Comparison of ENCODE assay signal across 15 cellular contexts in the genomic region with DNA sequence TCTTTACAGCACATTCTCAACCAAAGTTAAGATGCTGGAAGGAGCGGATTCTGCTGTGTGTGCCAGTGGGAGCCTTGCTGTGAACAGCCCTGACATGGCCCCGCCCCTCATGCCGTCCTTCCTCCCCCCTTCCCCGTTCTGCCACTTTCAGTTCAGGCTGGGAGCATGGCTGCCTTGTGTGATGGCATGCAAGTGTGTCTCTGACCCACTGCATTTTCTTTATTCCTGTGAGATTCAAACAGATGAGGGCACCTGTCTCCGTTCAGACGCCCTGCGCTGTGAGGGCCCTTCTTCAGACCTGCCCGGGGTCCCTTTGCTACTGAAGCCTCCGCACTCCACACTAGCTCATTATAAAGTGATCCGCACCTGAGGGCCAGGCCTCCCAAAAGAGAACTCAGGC.
A peak's percentile ranks its signal among the peaks of the same experiment; 100 is the strongest.
DNase-seq lines count a peak whose midpoint lies in the region; ATAC-seq and TF ChIP-seq lines count a peak whose summit lies in the region.
"Had no signal": no experiment of that assay in that cellular context is flagged by ENCODE, and none has a peak within 500 bp of the region (broad histone marks: within the 10 kb centered on the region; RNA-seq: fewer than 3 reads in every experiment).

No MANE protein-coding gene starts in this region.

- intact Hi-C loops in spleen (cut with DNase I; ENCODE audit: low total_unique reads), result no loop called here

- H3K27ac Mint-ChIP-seq in neural progenitor cell, result peak overlapping the region; percentile 60
- H3K27ac Mint-ChIP-seq: CD8-positive, alpha-beta T cell; IgD-negative memory B cell had no signal

- H3K27ac ChIP-seq in HEK293 (ENCODE audit: extremely low read depth, low read depth, low read length) (no peak overlapping the region), neural progenitor cell (no peak overlapping the region), spleen (no peak overlapping the region)
- H3K27ac ChIP-seq: 22Rv1 had no signal

- H4K20me1 ChIP-seq in neural progenitor cell (ENCODE audit: low read depth), result peaks cover 26% of the 10 kb centered on the region

- ATAC-seq in HG03432 (IDR thresholded peaks at IDR 0.05; ENCODE audit: unreplicated experiment), result no peak
- no peak for ATAC-seq in GM18511 (IDR thresholded peaks at IDR 0.05; ENCODE audit: unreplicated experiment)
- no peak for ATAC-seq in HG03469 (IDR thresholded peaks at IDR 0.05; ENCODE audit: unreplicated experiment)
- ATAC-seq: CD8-positive, alpha-beta T cell; HCT116 had no signal

- CTCF ChIA-PET in HEK293 (lab: Yijun Ruan, JAX), result interaction anchor here (0.7 kb wide), 1 partner anchor 161 kb away, joined by 3 read pairs; no protein-coding TSS in a partner anchor

- H3K4me3 Mint-ChIP-seq in neural progenitor cell, result no peak overlapping the region
- H3K4me3 Mint-ChIP-seq: CD14-positive monocyte; CD8-positive, alpha-beta T cell; IgD-negative memory B cell had no signal

- H3K4me2 ChIP-seq in neural progenitor cell, result no peak overlapping the region

- H2AFZ ChIP-seq in neural progenitor cell (replicated peaks), result no peak overlapping the region

- H3K4me1 Mint-ChIP-seq in neural progenitor cell, result peaks cover 20% of the 10 kb centered on the region

- H3K27me3 ChIP-seq in neural progenitor cell, result no peaks in the 10 kb centered on the region
- no peaks in the 10 kb centered on the region for H3K27me3 ChIP-seq in spleen (replicated peaks in 1 of 7)

- H3K4me3 ChIP-seq in HEK293 (ENCODE audit: low read depth, low read length) (no peak overlapping the region), neural progenitor cell (no peak overlapping the region), spleen (no peak overlapping the region)

- TF ChIP-seq POLR2A in spleen (IDR thresholded peaks at IDR 0.05), result no peak

- H3K27me3 Mint-ChIP-seq in neural progenitor cell (ENCODE audit: insufficient read depth, low read depth), result peaks cover 2% of the 10 kb centered on the region
- H3K27me3 Mint-ChIP-seq: IgD-negative memory B cell had no signal

- H3K9me3 Mint-ChIP-seq in neural progenitor cell, result no peaks in the 10 kb centered on the region
- H3K9me3 Mint-ChIP-seq: IgD-negative memory B cell had no signal

- H3K36me3 ChIP-seq in HEK293 (ENCODE audit: control insufficient read depth in 2 of 2, insufficient read depth in 1 of 2, low read length in 2 of 2), result peaks cover 0 to 47% of the 10 kb centered on the region in 2 experiments; a peak in 1 of 3 replicates
- peaks cover 3% of the 10 kb centered on the region for H3K36me3 ChIP-seq in neural progenitor cell
- peaks cover 0 to 80% (median 36%) of the 10 kb centered on the region in 6 donors for H3K36me3 ChIP-seq in spleen

- 95 to 99% (median 96%) methylated on average over 10 of the region's 10 CpGs for WGBS in spleen, 5 donors

- TF ChIP-seq CTCF in HEK293 (tag by site-specific recombination; IDR thresholded peaks at IDR 0.05) (no peak), neural progenitor cell (IDR thresholded peaks at IDR 0.05) (no peak), spleen (IDR thresholded peaks at IDR 0.05 in 8 of 11, conservative IDR thresholded peaks at IDR 0.05 in 3 of 11) (no peak)

- H3K79me2 ChIP-seq in neural progenitor cell (ENCODE audit: low read depth), result no peaks in the 10 kb centered on the region

- H3K9me3 ChIP-seq in HEK293 (ENCODE audit: control insufficient read depth, insufficient read depth, low read depth, low read length) (no peaks in the 10 kb centered on the region), neural progenitor cell (ENCODE audit: low read depth) (no peaks in the 10 kb centered on the region), spleen (no peaks in the 10 kb centered on the region)

- H3F3A ChIP-seq in neural progenitor cell (ENCODE audit: low read depth), result no peaks in the 10 kb centered on the region

- no peak overlapping the region for H3K9ac ChIP-seq in neural progenitor cell

- POLR2A ChIA-PET in HEK293 (lab: Yijun Ruan, JAX), result no interaction called here

- H3K4me1 ChIP-seq in HEK293 (ENCODE audit: control insufficient read depth, insufficient read depth, low read length), result no peaks in the 10 kb centered on the region
- peaks cover 7% of the 10 kb centered on the region for H3K4me1 ChIP-seq in neural progenitor cell
- H3K4me1 ChIP-seq in spleen, result peaks cover 0 to 15% (median 10%) of the 10 kb centered on the region in 6 donors

- H3K36me3 Mint-ChIP-seq in neural progenitor cell, result peaks cover 28% of the 10 kb centered on the region

- peak; percentile 62 for DNase-seq in NCI-H146 (lab: John Stamatoyannopoulos, UW)
- no peak for DNase-seq in NCI-H146 treated with DMSO at 0.1 percent for 48 hours (lab: John Stamatoyannopoulos, UW; ENCODE audit: unreplicated experiment)
- DNase-seq in neural progenitor cell (ENCODE audit: low spot score), result no peak
- peak; percentile 45 for DNase-seq in spleen
- DNase-seq: CD8-positive, alpha-beta T cell; DMS53; GF-D8 had no signal

TF ChIP-seq in HEK293, 187 proteins besides CTCF, POLR2A, EP300 and RAD21:
- TF ChIP-seq ZNF600 (tag by site-specific recombination; IDR thresholded peaks at IDR 0.05) (peak; percentile 72), YY1 (tag by site-specific recombination; IDR thresholded peaks at IDR 0.05) (no peak)

Comparison
In these comparisons a context has a peak if more than half of its experiments do, and no peak if none do; other contexts are left out.
1. DNase-seq: peak in NCI-H146 (single experiment) and spleen (single experiment); none in NCI-H146 treated with DMSO at 0.1 percent for 48 hours (single experiment) and neural progenitor cell (single experiment).